In genomic region chr1:181153634-181153961, GRCh38 we compare ENCODE assay signal across 14 cellular contexts.
DNase-seq lines count a peak whose midpoint lies in the region; ATAC-seq and TF ChIP-seq lines count a peak whose summit lies in the region.
"Had no signal": no experiment of that assay in that cellular context is flagged by ENCODE, and none has a peak within 500 bp of the region (broad histone marks: within the 10 kb centered on the region; RNA-seq: fewer than 3 reads in every experiment).

No MANE protein-coding gene starts in this region.

- H3K9me2 ChIP-seq in MM.1S (replicated peaks; ENCODE audit: insufficient read depth, low read length) = no peaks in the 10 kb centered on the region

- H3K27ac ChIP-seq in MM.1S (ENCODE audit: low read length) (peak overlapping the region; percentile 65; the same call in 1 of the 2 replicates), coronary artery (peak overlapping the region; percentile 66 to 91), muscle layer of duodenum (ENCODE audit: low read length) (peak overlapping the region; percentile 91), tibial artery (peak overlapping the region; percentile 87)

- no peak overlapping the region for H3K27ac Mint-ChIP-seq in activated naive CD4-positive, alpha-beta T cell treated with anti-CD3 and anti-CD28 coated beads, Interleukin-2, amount 50 U/mL, for 72 hours
- H3K27ac Mint-ChIP-seq: activated CD4-positive, alpha-beta T cell treated with anti-CD3 and anti-CD28 coated beads for 36 hours; activated naive CD4-positive, alpha-beta T cell treated with anti-CD3 and anti-CD28 coated beads, Interleukin-2, amount 10 ng/mL, durations not matched to agents 7 days and 5 days had no signal

- no peaks in the 10 kb centered on the region for H3K36me3 Mint-ChIP-seq in activated naive CD4-positive, alpha-beta T cell treated with anti-CD3 and anti-CD28 coated beads, Interleukin-2, amount 50 U/mL, for 72 hours
- H3K36me3 Mint-ChIP-seq: CD14-positive monocyte had no signal

- H3K4me2 ChIP-seq in MM.1S (ENCODE audit: low read depth, low read length) = peak overlapping the region; percentile 40

- H3K79me2 ChIP-seq in MM.1S (ENCODE audit: low read length) = no peaks in the 10 kb centered on the region

- peak overlapping the region; percentile 32; the same call in 1 of the 2 replicates for H2AFZ ChIP-seq in MM.1S (ENCODE audit: low read length)

- H3K27me3 ChIP-seq in MM.1S (replicated peaks; ENCODE audit: insufficient read depth, low read length) (no peaks in the 10 kb centered on the region), muscle layer of duodenum (ENCODE audit: low read depth, low read length) (no peaks in the 10 kb centered on the region), tibial artery (no peaks in the 10 kb centered on the region)

- ATAC-seq in activated naive CD4-positive, alpha-beta T cell treated with anti-CD3 and anti-CD28 coated beads, Interleukin-2, amount 50 U/mL, for 72 hours = no peak
- ATAC-seq in GM19455 (IDR thresholded peaks at IDR 0.05; ENCODE audit: unreplicated experiment) = no peak
- ATAC-seq: activated CD4-positive, alpha-beta T cell treated with anti-CD3 and anti-CD28 coated beads for 36 hours had no signal

- no peaks in the 10 kb centered on the region for H3K36me3 ChIP-seq in MM.1S (replicated peaks; ENCODE audit: insufficient read depth, low read length)
- H3K36me3 ChIP-seq in muscle layer of duodenum (ENCODE audit: control insufficient read depth in 1 of 2, insufficient read depth in 2 of 2, low read length in 2 of 2) = no peaks in the 10 kb centered on the region
- no peaks in the 10 kb centered on the region for H3K36me3 ChIP-seq in tibial artery

- H3K9ac ChIP-seq in MM.1S (ENCODE audit: low read length) = no peak overlapping the region

- H3K4me3 ChIP-seq in MM.1S (ENCODE audit: low read length) (no peak overlapping the region), coronary artery (no peak overlapping the region), muscle layer of duodenum (ENCODE audit: low read depth in 1 of 2, low read length in 2 of 2) (no peak overlapping the region), tibial artery (no peak overlapping the region)

- peaks cover 52% of the 10 kb centered on the region for H3K4me1 ChIP-seq in MM.1S (ENCODE audit: low read length)
- H3K4me1 ChIP-seq in muscle layer of duodenum (ENCODE audit: control insufficient read depth in 1 of 2, insufficient read depth in 2 of 2, low read length in 2 of 2) = peaks cover 13 to 18% of the 10 kb centered on the region in 2 donors
- H3K4me1 ChIP-seq in tibial artery = peaks cover 0 to 29% (median 18%) of the 10 kb centered on the region in 4 donors

- intact Hi-C loops in tibial artery (cut with DNase I; ENCODE audit: low total_unique reads) = no loop called here

- TF ChIP-seq CTCF in MM.1S (IDR thresholded peaks at IDR 0.05; ENCODE audit: low read length) = no peak
- no peak for TF ChIP-seq CTCF in coronary artery (IDR thresholded peaks at IDR 0.05)
- TF ChIP-seq CTCF in tibial artery (IDR thresholded peaks at IDR 0.05) = no peak

- peaks cover 32% of the 10 kb centered on the region for H3F3A ChIP-seq in MM.1S (ENCODE audit: insufficient read depth, low read length)

- no peaks in the 10 kb centered on the region for H3K9me3 Mint-ChIP-seq in activated naive CD4-positive, alpha-beta T cell treated with anti-CD3 and anti-CD28 coated beads, Interleukin-2, amount 50 U/mL, for 72 hours

- no peak for DNase-seq in MM.1S
- DNase-seq in coronary artery (ENCODE audit: low spot score) = no peak
- DNase-seq in tibial artery = no peak
- DNase-seq in activated naive CD4-positive, alpha-beta T cell treated with anti-CD3 and anti-CD28 coated beads, Interleukin-2, amount 50 U/mL, for 72 hours (ENCODE audit: low spot score in 2 of 2) = no peak
- DNase-seq in activated CD4-positive, alpha-beta T cell treated with anti-CD3 and anti-CD28 coated beads, Interleukin-2, amount 50 U/mL, for 48 hours = no peak
- no peak for DNase-seq in NCI-H1048 (lab: John Stamatoyannopoulos, UW)
- DNase-seq: activated CD4-positive, alpha-beta T cell treated with anti-CD3 and anti-CD28 coated beads for 36 hours; activated naive CD4-positive, alpha-beta T cell treated with anti-CD3 and anti-CD28 coated beads, Interleukin-2, amount 10 ng/mL, durations not matched to agents 7 days and 5 days; HCEC 1CT; NCI-H2107; T-helper 2 cell had no signal

- H3K9me3 ChIP-seq in MM.1S (replicated peaks; ENCODE audit: insufficient read depth, low read length) (no peaks in the 10 kb centered on the region), muscle layer of duodenum (ENCODE audit: control insufficient read depth in 1 of 2, low read length in 2 of 2) (no peaks in the 10 kb centered on the region), tibial artery (no peaks in the 10 kb centered on the region)

- no peaks in the 10 kb centered on the region for H4K20me1 ChIP-seq in MM.1S (ENCODE audit: insufficient read depth, low read length)
